In genomic region chr13:40981361-40981760, GRCh38 we compare ENCODE assay signal across 10 cellular contexts. TPM values are rescaled to one million over a fixed set of nuclear protein-coding genes. Genes with fewer than 3 reads are reported as not detected.
A peak's percentile ranks its signal among the peaks of the same experiment; 100 is the strongest.
DNase-seq lines count a peak whose midpoint lies in the region; ATAC-seq, FAIRE-seq and TF ChIP-seq lines count a peak whose summit lies in the region.
"Had no signal": no experiment of that assay in that cellular context is flagged by ENCODE, and none has a peak within 500 bp of the region (broad histone marks: within the 10 kb centered on the region; RNA-seq: fewer than 3 reads in every experiment).

No MANE protein-coding gene starts in this region.

- CTCF ChIA-PET in activated CD8-positive, alpha-beta memory T cell treated with anti-CD3 and anti-CD28 coated beads, Interleukin-2, amount 10 ng/mL, durations not matched to agents 7 days and 5 days (lab: Charles Lee), result interaction anchor here (1.1 to 1.6 kb wide), 3 partner anchors 21 to 71 kb away, joined by 3 read pairs; no protein-coding TSS in a partner anchor
- CTCF ChIA-PET in activated CD4-positive, alpha-beta memory T cell treated with anti-CD3 and anti-CD28 coated beads, Interleukin-2, amount 10 ng/mL, durations not matched to agents 7 days and 5 days (lab: Charles Lee), result interaction anchor here (0.7 to 2.1 kb wide), 7 partner anchors 24 to 78 kb away, joined by 3 to 5 read pairs (median 4); partner anchors contain the start of gene ELF1
- CTCF ChIA-PET in RWPE1 (lab: Yijun Ruan, JAX), result interaction anchor here (0.6 to 1.0 kb wide), 2 partner anchors 25 to 92 kb away, joined by 3 read pairs; no protein-coding TSS in a partner anchor

- peaks cover 57% of the 10 kb centered on the region for H3K4me1 Mint-ChIP-seq in activated CD8-positive, alpha-beta memory T cell treated with anti-CD3 and anti-CD28 coated beads, Interleukin-2, amount 10 ng/mL, durations not matched to agents 7 days and 5 days
- H3K4me1 Mint-ChIP-seq in activated CD4-positive, alpha-beta memory T cell treated with anti-CD3 and anti-CD28 coated beads, Interleukin-2, amount 10 ng/mL, durations not matched to agents 7 days and 5 days, result peaks cover 58% of the 10 kb centered on the region

- peak; percentile 17 for ATAC-seq in activated CD8-positive, alpha-beta memory T cell treated with anti-CD3 and anti-CD28 coated beads, Interleukin-2, amount 10 ng/mL, durations not matched to agents 7 days and 5 days
- ATAC-seq: WTC11 had no signal

- H3K9me3 ChIP-seq in iPS-18a (ENCODE audit: control insufficient read depth, low read depth, low read length) (no peaks in the 10 kb centered on the region), thyroid gland (no peaks in the 10 kb centered on the region)

- TF ChIP-seq CTCF in thyroid gland (IDR thresholded peaks at IDR 0.05) (no peak), D721Med (IDR thresholded peaks at IDR 0.05; ENCODE audit: insufficient read depth, missing control alignments) (no peak), RWPE1 (conservative IDR thresholded peaks at IDR 0.05; ENCODE audit: low read depth) (no peak)

- H3K27me3 ChIP-seq in iPS-18a (ENCODE audit: control insufficient read depth, insufficient read depth, low read length) (no peaks in the 10 kb centered on the region), thyroid gland (no peaks in the 10 kb centered on the region)

- DNase-seq in activated CD8-positive, alpha-beta memory T cell treated with anti-CD3 and anti-CD28 coated beads, Interleukin-2, amount 10 ng/mL, durations not matched to agents 7 days and 5 days, result no peak
- DNase-seq in activated CD8-positive, alpha-beta memory T cell treated with anti-CD3 and anti-CD28 coated beads for 24 hours, result no peak
- DNase-seq in activated CD4-positive, alpha-beta memory T cell treated with anti-CD3 and anti-CD28 coated beads, Interleukin-2, amount 10 ng/mL, durations not matched to agents 7 days and 5 days, result no peak
- DNase-seq in thyroid gland (no peak), D721Med (ENCODE audit: insufficient read length, low spot score) (no peak), H4 (ENCODE audit: low spot score) (no peak), RWPE1 (ENCODE audit: low spot score) (no peak)
- DNase-seq: stimulated activated CD4-positive, alpha-beta T cell treated with anti-CD3 and anti-CD28 coated beads, Interleukin-1b, Interleukin-23, amount 100 ng/mL, for 48 hours had no signal

- peak overlapping the region; percentile 96 for H3K4me3 Mint-ChIP-seq in activated CD8-positive, alpha-beta memory T cell treated with anti-CD3 and anti-CD28 coated beads, Interleukin-2, amount 10 ng/mL, durations not matched to agents 7 days and 5 days
- peak overlapping the region; percentile 80 for H3K4me3 Mint-ChIP-seq in activated CD4-positive, alpha-beta memory T cell treated with anti-CD3 and anti-CD28 coated beads, Interleukin-2, amount 10 ng/mL, durations not matched to agents 7 days and 5 days
- H3K4me3 Mint-ChIP-seq: WTC11 had no signal

- FAIRE-seq in D721Med (lab: Jason Lieb, UNC), result no peak

- peaks cover 53% of the 10 kb centered on the region for H3K36me3 Mint-ChIP-seq in activated CD8-positive, alpha-beta memory T cell treated with anti-CD3 and anti-CD28 coated beads, Interleukin-2, amount 10 ng/mL, durations not matched to agents 7 days and 5 days
- peaks cover 62% of the 10 kb centered on the region for H3K36me3 Mint-ChIP-seq in activated CD4-positive, alpha-beta memory T cell treated with anti-CD3 and anti-CD28 coated beads, Interleukin-2, amount 10 ng/mL, durations not matched to agents 7 days and 5 days (ENCODE audit: low read depth)
- H3K36me3 Mint-ChIP-seq: WTC11 had no signal

- POLR2A ChIA-PET in activated CD4-positive, alpha-beta memory T cell treated with anti-CD3 and anti-CD28 coated beads, Interleukin-2, amount 10 ng/mL, durations not matched to agents 7 days and 5 days (lab: Charles Lee), result interaction anchor here (0.8 to 14.2 kb wide), 11 partner anchors 8 to 151 kb away, joined by 3 to 445 read pairs (median 5); partner anchors contain the start of genes ELF1, KBTBD6 and WBP4
- POLR2A ChIA-PET in RWPE1 (lab: Yijun Ruan, JAX; ENCODE audit: low non-redundant PET), result no interaction called here

- peak overlapping the region; percentile 17 for H3K27ac ChIP-seq in iPS-18a (ENCODE audit: low read length)
- H3K27ac ChIP-seq in thyroid gland, result peak overlapping the region; percentile 86 to 87 (median 87)
- H3K27ac ChIP-seq in RWPE1, result no peak overlapping the region

- H3K9me3 Mint-ChIP-seq in activated CD8-positive, alpha-beta memory T cell treated with anti-CD3 and anti-CD28 coated beads, Interleukin-2, amount 10 ng/mL, durations not matched to agents 7 days and 5 days (ENCODE audit: low read depth), result no peaks in the 10 kb centered on the region
- no peaks in the 10 kb centered on the region for H3K9me3 Mint-ChIP-seq in activated CD4-positive, alpha-beta memory T cell treated with anti-CD3 and anti-CD28 coated beads, Interleukin-2, amount 10 ng/mL, durations not matched to agents 7 days and 5 days
- H3K9me3 Mint-ChIP-seq: WTC11 had no signal

- H3K4me1 ChIP-seq in iPS-18a (ENCODE audit: control insufficient read depth, low read depth, low read length) (peaks cover 6% of the 10 kb centered on the region), thyroid gland (peaks cover 55 to 81% of the 10 kb centered on the region in 2 donors)

- intact Hi-C loops in thyroid gland (cut with DNase I), result no loop called here

- H3K4me3 ChIP-seq in iPS-18a (ENCODE audit: low read length), result no peak overlapping the region
- peak overlapping the region in 2 of 3 donors; percentile 8 to 19 for H3K4me3 ChIP-seq in thyroid gland (replicated peaks in 1 of 3)

- H3K27me3 Mint-ChIP-seq in activated CD8-positive, alpha-beta memory T cell treated with anti-CD3 and anti-CD28 coated beads, Interleukin-2, amount 10 ng/mL, durations not matched to agents 7 days and 5 days, result no peaks in the 10 kb centered on the region
- no peaks in the 10 kb centered on the region for H3K27me3 Mint-ChIP-seq in activated CD4-positive, alpha-beta memory T cell treated with anti-CD3 and anti-CD28 coated beads, Interleukin-2, amount 10 ng/mL, durations not matched to agents 7 days and 5 days

- no peak overlapping the region for H3K9ac ChIP-seq in iPS-18a (ENCODE audit: low read length)

- H3K27ac Mint-ChIP-seq in activated CD8-positive, alpha-beta memory T cell treated with anti-CD3 and anti-CD28 coated beads, Interleukin-2, amount 10 ng/mL, durations not matched to agents 7 days and 5 days, result peak overlapping the region; percentile 96
- peak overlapping the region; percentile 92 for H3K27ac Mint-ChIP-seq in activated CD4-positive, alpha-beta memory T cell treated with anti-CD3 and anti-CD28 coated beads, Interleukin-2, amount 10 ng/mL, durations not matched to agents 7 days and 5 days
- H3K27ac Mint-ChIP-seq: WTC11 had no signal

- WGBS in thyroid gland, 2 donors, result 37 to 44% methylated on average over 3 of the region's 3 CpGs

- peak in 1 of 2 donors; percentile 9 for TF ChIP-seq POLR2A in thyroid gland (IDR thresholded peaks at IDR 0.05)

- H3K36me3 ChIP-seq in iPS-18a (ENCODE audit: control insufficient read depth, low read depth, low read length) (no peaks in the 10 kb centered on the region), thyroid gland (no peaks in the 10 kb centered on the region)

RNA-seq across cellular contexts. Expression of gene ELF1, which starts 37.8 kb away (rescaled TPM):
- 100 to 1,000 TPM; 120 to 143 TPM for total RNA-seq in activated CD8-positive, alpha-beta memory T cell treated with anti-CD3 and anti-CD28 coated beads, Interleukin-2, amount 10 ng/mL, durations not matched to agents 7 days and 5 days
- 100 to 1,000 TPM; 159 to 169 TPM for total RNA-seq in activated CD4-positive, alpha-beta memory T cell treated with anti-CD3 and anti-CD28 coated beads, Interleukin-2, amount 10 ng/mL, durations not matched to agents 7 days and 5 days
- 100 to 1,000 TPM; 105 to 119 (median 110) TPM for total RNA-seq in thyroid gland
- 17.3 and 18.1 TPM in 2 replicates for total RNA-seq in H4 (2014; rRNA removed; shearing (Covaris generic))
